Comparison of ENCODE assay signal across 8 cellular contexts in the genomic region with DNA sequence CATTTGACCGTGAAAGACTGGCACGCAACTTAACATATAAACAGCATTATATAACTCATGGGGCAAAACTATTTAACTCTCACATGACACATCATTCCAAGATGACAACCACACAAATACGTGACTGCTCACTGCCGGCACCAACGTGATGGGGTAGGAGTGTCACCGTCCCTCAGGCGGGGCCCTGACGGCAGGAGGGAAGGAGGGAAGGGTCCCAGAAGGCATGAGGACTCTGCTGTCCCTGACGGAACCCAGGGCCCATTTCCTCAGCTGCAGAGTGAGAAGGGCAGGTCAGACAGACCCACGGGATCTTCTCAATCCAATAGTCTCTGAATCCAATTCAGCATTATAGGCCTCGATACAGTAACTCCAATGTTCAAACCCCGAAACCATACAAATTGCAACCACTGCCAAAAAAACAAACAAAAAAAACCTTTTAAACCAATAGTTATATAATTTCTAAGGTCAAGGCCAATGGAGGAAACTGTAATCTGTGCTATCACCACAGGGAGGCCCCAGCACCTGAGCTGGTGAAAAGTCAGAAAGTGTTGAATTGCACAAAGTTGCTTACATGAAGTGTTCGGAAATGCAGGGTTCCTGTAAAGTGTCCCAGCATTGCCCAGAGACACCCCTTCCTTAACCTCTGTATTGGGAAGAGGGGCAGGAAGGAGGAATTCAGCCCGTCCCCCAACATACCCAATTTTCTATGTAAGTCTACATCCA.
A peak's percentile ranks its signal among the peaks of the same experiment; 100 is the strongest.
DNase-seq lines count a peak whose midpoint lies in the region; ATAC-seq and TF ChIP-seq lines count a peak whose summit lies in the region.

No MANE protein-coding gene starts in this region.

- intact Hi-C loops in gastrocnemius medialis (cut with DNase I; ENCODE audit: low total_unique reads), result loop anchor here (2.0 kb wide), 2 partner anchors 138 to 374 kb away; a partner anchor contains a TSS

- in situ Hi-C loops in GM13976 (cut with MboI; ENCODE audit: low sequenced_read_pairs, unreplicated experiment) (loop anchor here (25.0 kb wide), 1 partner anchor 368 kb away; no protein-coding TSS in a partner anchor), gastrocnemius medialis (cut with MboI; ENCODE audit: low sequenced_read_pairs in 4 of 4) (loop anchor here (10.0 to 25.0 kb wide), 3 partner anchors 143 to 370 kb away; a partner anchor contains a TSS)

- TF ChIP-seq CTCF in GM13976 (IDR thresholded peaks at IDR 0.05; ENCODE audit: borderline replicate concordance, control extremely low read depth, extremely low read depth, insufficient read depth, missing control alignments) (peak; percentile 23), OCI-LY1 (IDR thresholded peaks at IDR 0.05; ENCODE audit: low read length) (peak; percentile 99), fibroblast of mammary gland (conservative IDR thresholded peaks at IDR 0.05; ENCODE audit: control insufficient read depth, insufficient read depth, low read depth, low read length) (peak; percentile 69), gastrocnemius medialis (IDR thresholded peaks at IDR 0.05 in 4 of 5, conservative IDR thresholded peaks at IDR 0.05 in 1 of 5) (peak; percentile 46 to 66 (median 59))

- H3K4me1 ChIP-seq in OCI-LY1 (ENCODE audit: insufficient read depth, low read length, severe bottlenecking) (peaks cover 61% of the 10 kb centered on the region), gastrocnemius medialis (peaks cover 70 to 74% of the 10 kb centered on the region in 2 donors)

- no peaks in the 10 kb centered on the region for H3F3A ChIP-seq in OCI-LY1 (ENCODE audit: insufficient read depth, low read length)

- no peak overlapping the region for H2AFZ ChIP-seq in OCI-LY1 (ENCODE audit: low read length)

- peak overlapping the region; percentile 34 for H3K4me2 ChIP-seq in OCI-LY1 (ENCODE audit: low read length)

- peak in 1 of 2 donors; percentile 29 for ATAC-seq in gastrocnemius medialis

- H3K9ac ChIP-seq in OCI-LY1 (ENCODE audit: low read length), result peak overlapping the region; percentile 23; the same call in 1 of the 2 replicates

- no peaks in the 10 kb centered on the region for H4K20me1 ChIP-seq in OCI-LY1 (ENCODE audit: insufficient read depth, low read length)

- H3K27me3 ChIP-seq in OCI-LY1 (ENCODE audit: insufficient read depth, low read length), result no peaks in the 10 kb centered on the region
- no peaks in the 10 kb centered on the region for H3K27me3 ChIP-seq in gastrocnemius medialis

- peaks cover 11% of the 10 kb centered on the region; the same call in 1 of the 2 replicates for H3K36me3 ChIP-seq in OCI-LY1 (ENCODE audit: insufficient read depth, low read length)
- H3K36me3 ChIP-seq in gastrocnemius medialis, result peaks cover 0 to 1% of the 10 kb centered on the region in 2 donors

- H3K27ac ChIP-seq in OCI-LY1 (ENCODE audit: low read depth, low read length, poor library complexity, severe bottlenecking), result peak overlapping the region; percentile 70
- peak overlapping the region; percentile 91 to 98 (median 94) for H3K27ac ChIP-seq in gastrocnemius medialis

- no peaks in the 10 kb centered on the region for H3K9me2 ChIP-seq in OCI-LY1 (ENCODE audit: low read depth, low read length)

- H3K9me3 ChIP-seq in OCI-LY1 (ENCODE audit: low read length) (no peaks in the 10 kb centered on the region), gastrocnemius medialis (no peaks in the 10 kb centered on the region)

- H3K79me2 ChIP-seq in OCI-LY1 (ENCODE audit: insufficient read depth, low read length), result peaks cover 19% of the 10 kb centered on the region

- no peak for TF ChIP-seq POLR2A in gastrocnemius medialis (IDR thresholded peaks at IDR 0.05)

- H3K4me3 ChIP-seq in OCI-LY1 (ENCODE audit: low read depth, low read length, poor library complexity, severe bottlenecking) (no peak overlapping the region), fibroblast of mammary gland (ENCODE audit: control insufficient read depth, low read depth, low read length) (no peak overlapping the region), gastrocnemius medialis (no peak overlapping the region)

- peak; percentile 62 for DNase-seq in GM13976 (ENCODE audit: low spot score)
- DNase-seq in fibroblast of mammary gland (ENCODE audit: low read depth), result peak; percentile 52
- no peak for DNase-seq in gastrocnemius medialis
- DNase-seq in NCI-H1417 (lab: John Stamatoyannopoulos, UW), result no peak
- no peak for DNase-seq in activated T-cell treated with anti-CD3 and anti-CD28 coated beads for 4 hours
- DNase-seq in NCI-H226, result no peak
- no peak for DNase-seq in NCI-H526 treated with DMSO at 0.1 percent for 48 hours (lab: John Stamatoyannopoulos, UW)

Comparison
In these comparisons a context has a peak if more than half of its experiments do, and no peak if none do; other contexts are left out.
1. DNase-seq: peak in GM13976 (single experiment) and fibroblast of mammary gland (single experiment); none in gastrocnemius medialis (0 of 2), NCI-H1417 (0 of 3), activated T-cell treated with anti-CD3 and anti-CD28 coated beads for 4 hours (single experiment), NCI-H226 (single experiment) and NCI-H526 treated with DMSO at 0.1 percent for 48 hours (single experiment).
2. CTCF ChIP-seq: peak in every context shown above with its lines; median percentile 99 in OCI-LY1; 69 in fibroblast of mammary gland; 59 in gastrocnemius medialis; 23 in GM13976.